17 cellular contexts compared by ENCODE assay signal in the genomic region with DNA sequence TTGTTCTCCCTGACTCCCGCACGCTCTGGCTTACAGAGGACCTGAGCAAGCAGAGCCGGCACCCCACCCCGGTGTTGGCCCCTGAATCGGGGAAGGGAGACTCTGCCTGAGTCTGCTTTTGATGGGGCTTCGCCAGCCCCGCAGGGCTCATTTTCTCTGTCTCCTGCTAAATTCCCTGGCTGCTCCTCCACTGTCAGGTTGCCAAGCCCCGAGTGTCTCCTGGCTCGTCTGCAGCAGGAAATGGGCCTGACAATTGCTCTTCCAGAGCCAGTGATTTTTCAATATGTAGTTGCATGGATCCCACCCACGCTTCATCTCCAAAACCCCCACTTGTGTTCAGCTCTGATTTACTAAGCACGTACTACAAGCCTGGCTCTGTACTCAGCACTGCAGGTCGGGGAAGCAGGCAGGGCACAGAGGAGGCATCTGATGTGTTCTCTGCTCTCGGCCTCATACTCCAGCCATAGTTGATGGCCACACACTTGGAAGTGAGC.
A peak's percentile ranks its signal among the peaks of the same experiment; 100 is the strongest.
DNase-seq lines count a peak whose midpoint lies in the region; ATAC-seq and TF ChIP-seq lines count a peak whose summit lies in the region.
"Had no signal": no experiment of that assay in that cellular context is flagged by ENCODE, and none has a peak within 500 bp of the region (broad histone marks: within the 10 kb centered on the region; RNA-seq: fewer than 3 reads in every experiment).

No MANE protein-coding gene starts in this region.

- H3K9me3 ChIP-seq in Loucy (ENCODE audit: insufficient read depth, low read depth, low read length) = no peaks in the 10 kb centered on the region
- no peaks in the 10 kb centered on the region for H3K9me3 ChIP-seq in right cardiac atrium (ENCODE audit: control insufficient read depth, low read length)
- H3K9me3 ChIP-seq in subcutaneous abdominal adipose tissue (ENCODE audit: control insufficient read depth in 5 of 5, low read length in 5 of 5) = no peaks in the 10 kb centered on the region
- H3K9me3 ChIP-seq: lower lobe of right lung, SJCRH30, stomach had no signal

- no peak overlapping the region for H3K9ac ChIP-seq in Loucy (ENCODE audit: low read depth, low read length, poor library complexity, severe bottlenecking)
- no peak overlapping the region for H3K9ac ChIP-seq in subcutaneous abdominal adipose tissue (ENCODE audit: low read length in 5 of 5)
- H3K9ac ChIP-seq: neural progenitor cell had no signal

- H3K27me3 Mint-ChIP-seq in brain = no peaks in the 10 kb centered on the region
- no peaks in the 10 kb centered on the region for H3K27me3 Mint-ChIP-seq in T-helper 2 cell treated with Interferon-gamma antibody and Interleukin-4, amounts not matched to agents 5 μg/mL and 100 μg/mL, for 36 hours (ENCODE audit: low read depth)

- H3K36me3 Mint-ChIP-seq in brain = no peaks in the 10 kb centered on the region
- H3K36me3 Mint-ChIP-seq in T-helper 2 cell treated with Interferon-gamma antibody and Interleukin-4, amounts not matched to agents 5 μg/mL and 100 μg/mL, for 36 hours (ENCODE audit: low read depth) = no peaks in the 10 kb centered on the region

- peak overlapping the region in 3 of 5 experiments; percentile 26 to 46 (median 26) for H3K27ac Mint-ChIP-seq in brain
- no peak overlapping the region for H3K27ac Mint-ChIP-seq in T-helper 2 cell treated with Interferon-gamma antibody and Interleukin-4, amounts not matched to agents 5 μg/mL and 100 μg/mL, for 36 hours
- H3K27ac Mint-ChIP-seq: activated T-helper 1 cell treated with anti-CD3 and anti-CD28 coated beads, Interleukin-12 subunit alpha, Interleukin-12 subunit beta, Interleukin-2, Interleukin-4 antibody, amounts not matched to agents 30 ng/mL and 10 ng/mL and 1 ng/mL, durations not matched to agents 14 hours and 24 hours and 36 hours; neural progenitor cell had no signal

- no peaks in the 10 kb centered on the region for H3K79me2 ChIP-seq in Loucy (ENCODE audit: insufficient read depth, low read length)

- no peak overlapping the region for H3K4me3 ChIP-seq in Loucy (ENCODE audit: low read length, poor library complexity, severe bottlenecking)
- no peak overlapping the region for H3K4me3 ChIP-seq in right cardiac atrium (ENCODE audit: low read length)
- peak overlapping the region in 2 of 5 donors; percentile 38 to 49 for H3K4me3 ChIP-seq in subcutaneous abdominal adipose tissue (ENCODE audit: low read depth in 1 of 5, low read length in 5 of 5)
- H3K4me3 ChIP-seq: lower lobe of right lung, neural progenitor cell, SJCRH30, stomach had no signal

- no peaks in the 10 kb centered on the region for H3K27me3 ChIP-seq in Loucy (ENCODE audit: insufficient read depth, low read length, poor library complexity, severe bottlenecking)
- H3K27me3 ChIP-seq in right cardiac atrium (ENCODE audit: control insufficient read depth, insufficient read depth) = no peaks in the 10 kb centered on the region
- H3K27me3 ChIP-seq in subcutaneous abdominal adipose tissue (ENCODE audit: control insufficient read depth in 5 of 5, insufficient read depth in 4 of 5, low read length in 5 of 5) = no peaks in the 10 kb centered on the region
- H3K27me3 ChIP-seq: neural progenitor cell, SJCRH30 had no signal

- H3K9me3 Mint-ChIP-seq in brain = no peaks in the 10 kb centered on the region
- peaks cover 6% of the 10 kb centered on the region for H3K9me3 Mint-ChIP-seq in T-helper 2 cell treated with Interferon-gamma antibody and Interleukin-4, amounts not matched to agents 5 μg/mL and 100 μg/mL, for 36 hours

- peaks cover 60% of the 10 kb centered on the region for H3K4me1 Mint-ChIP-seq in brain
- peaks cover 23% of the 10 kb centered on the region for H3K4me1 Mint-ChIP-seq in T-helper 2 cell treated with Interferon-gamma antibody and Interleukin-4, amounts not matched to agents 5 μg/mL and 100 μg/mL, for 36 hours (ENCODE audit: low read depth)

- no peaks in the 10 kb centered on the region for H3F3A ChIP-seq in Loucy (ENCODE audit: low read depth)

- H3K27ac ChIP-seq in right cardiac atrium (ENCODE audit: low read length) (no peak overlapping the region), subcutaneous abdominal adipose tissue (ENCODE audit: low read depth, low read length) (peak overlapping the region; percentile 39)
- H3K27ac ChIP-seq: lower lobe of right lung, neural progenitor cell, SJCRH30, stomach had no signal

- no peak overlapping the region for H3K4me2 ChIP-seq in Loucy (ENCODE audit: low read depth, low read length, poor library complexity, severe bottlenecking)
- H3K4me2 ChIP-seq: neural progenitor cell had no signal

- H3K4me3 Mint-ChIP-seq in brain = no peak overlapping the region
- H3K4me3 Mint-ChIP-seq in T-helper 2 cell treated with Interferon-gamma antibody and Interleukin-4, amounts not matched to agents 5 μg/mL and 100 μg/mL, for 36 hours = no peak overlapping the region
- H3K4me3 Mint-ChIP-seq: activated T-helper 1 cell treated with anti-CD3 and anti-CD28 coated beads, Interleukin-12 subunit alpha, Interleukin-12 subunit beta, Interleukin-2, Interleukin-4 antibody, amounts not matched to agents 30 ng/mL and 10 ng/mL and 1 ng/mL, durations not matched to agents 14 hours and 24 hours and 36 hours; neural progenitor cell had no signal

- H3K36me3 ChIP-seq in Loucy (ENCODE audit: insufficient read depth, low read length) = no peaks in the 10 kb centered on the region
- no peaks in the 10 kb centered on the region for H3K36me3 ChIP-seq in subcutaneous abdominal adipose tissue (ENCODE audit: control insufficient read depth in 5 of 5, insufficient read depth in 5 of 5, low read length in 5 of 5)
- H3K36me3 ChIP-seq: lower lobe of right lung, neural progenitor cell, SJCRH30, stomach had no signal

- DNase-seq in right cardiac atrium (peak; percentile 43 to 76 (median 71)), NCI-H2171 treated with DMSO at 0.1 percent for 48 hours (lab: John Stamatoyannopoulos, UW) (no peak), OCI-M1 (lab: John Stamatoyannopoulos, UW) (no peak)
- DNase-seq in T-helper 2 cell treated with Interferon-gamma antibody and Interleukin-4, amounts not matched to agents 5 μg/mL and 100 μg/mL, for 36 hours (ENCODE audit: low spot score) = no peak
- DNase-seq: activated CD4-positive, alpha-beta T cell treated with anti-CD3 and anti-CD28 coated beads, Interleukin-2, amount 50 U/mL, for 4 hours; C1 segment of cervical spinal cord; DND-41; lower lobe of right lung; NCI-H2171; stomach had no signal

- 48% methylated on average over 13 of the region's 13 CpGs for WGBS in right cardiac atrium

- ATAC-seq in right cardiac atrium = no peak
- ATAC-seq: esophagus mucosa, lower lobe of right lung had no signal

- intact Hi-C loops in right cardiac atrium (cut with DNase I) = no loop called here

- no peaks in the 10 kb centered on the region for H3K9me2 ChIP-seq in Loucy (replicated peaks; ENCODE audit: low read depth, low read length)

- H2AFZ ChIP-seq in Loucy (ENCODE audit: low read length) = no peak overlapping the region
- H2AFZ ChIP-seq: neural progenitor cell had no signal

- peaks cover 20% of the 10 kb centered on the region for H3K4me1 ChIP-seq in Loucy (ENCODE audit: insufficient read depth, low read length, poor library complexity, severe bottlenecking)
- peaks cover 13% of the 10 kb centered on the region for H3K4me1 ChIP-seq in right cardiac atrium (ENCODE audit: control insufficient read depth, insufficient read depth, low read length)
- H3K4me1 ChIP-seq in subcutaneous abdominal adipose tissue (ENCODE audit: control insufficient read depth in 5 of 5, insufficient read depth in 5 of 5, low read length in 5 of 5) = peaks cover 30 to 56% (median 51%) of the 10 kb centered on the region in 5 donors

- TF ChIP-seq CTCF in Loucy (conservative IDR thresholded peaks at IDR 0.05; ENCODE audit: low read length) (0 out of 2 replicates have a peak, but pooled peaks have one; percentile 19), brain (conservative IDR thresholded peaks at IDR 0.05) (no peak)

- H4K20me1 ChIP-seq in Loucy (ENCODE audit: insufficient read depth, low read length, poor library complexity, severe bottlenecking) = no peaks in the 10 kb centered on the region

Comparison
In these comparisons a context has a peak if more than half of its experiments do, and no peak if none do; other contexts are left out.
1. DNase-seq: peak in right cardiac atrium (3 of 3); none in T-helper 2 cell treated with Interferon-gamma antibody and Interleukin-4, amounts not matched to agents 5 μg/mL and 100 μg/mL, for 36 hours (single experiment), NCI-H2171 treated with DMSO at 0.1 percent for 48 hours (single experiment) and OCI-M1 (single experiment).